8 cellular contexts compared by ENCODE assay signal in the genomic region with DNA sequence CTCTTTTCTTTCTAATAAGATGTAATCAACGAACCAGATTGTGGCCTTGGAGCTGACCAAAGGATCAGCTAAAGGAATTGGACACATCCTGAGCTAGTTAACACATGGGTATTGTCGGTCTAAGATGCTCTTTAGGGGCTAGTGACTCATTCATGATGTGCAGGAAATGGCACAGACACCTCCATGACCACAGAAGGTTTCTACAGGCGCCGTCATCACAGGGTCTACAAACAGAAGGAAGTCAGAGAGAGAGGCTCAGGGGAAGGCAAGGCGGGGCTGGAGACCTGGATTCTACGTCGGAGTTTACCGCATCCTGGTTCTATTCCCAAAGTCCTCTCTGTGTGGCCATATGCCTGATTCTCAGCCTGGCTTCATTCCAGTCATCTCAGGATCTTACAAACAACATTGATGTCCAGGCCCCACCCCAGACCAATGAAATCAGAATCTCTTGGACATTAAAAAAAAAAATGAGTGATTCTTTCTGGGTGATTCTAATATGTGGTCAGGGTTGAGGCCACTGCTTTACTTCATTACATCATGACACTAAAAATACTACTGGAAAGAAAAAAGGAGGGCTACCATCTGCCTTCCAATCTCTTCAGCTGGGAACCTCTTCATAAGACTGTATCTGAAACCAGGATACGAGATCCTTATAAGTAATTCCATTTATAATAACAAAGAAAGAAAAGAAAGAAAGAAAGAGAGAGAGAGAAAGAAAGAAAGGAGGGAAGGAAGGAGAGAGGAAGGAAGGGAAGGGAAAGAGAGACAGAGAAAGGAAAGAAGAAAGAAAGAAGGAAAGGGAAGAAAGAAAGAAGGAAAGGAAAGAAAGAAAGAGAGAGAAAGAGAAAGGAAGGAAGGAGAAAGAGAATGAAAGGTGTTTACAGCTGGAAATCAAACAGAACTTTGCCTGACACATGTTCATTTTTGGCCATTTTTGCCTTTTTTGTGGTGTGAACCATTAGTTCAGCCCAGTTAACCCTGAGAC. TPM values are rescaled to one million over a fixed set of nuclear protein-coding genes. Genes with fewer than 3 reads are reported as not detected.
DNase-seq lines count a peak whose midpoint lies in the region; ATAC-seq and TF ChIP-seq lines count a peak whose summit lies in the region.

No MANE protein-coding gene starts in this region.

- H3K9me3 ChIP-seq in left ventricle myocardium inferior (replicated peaks) = no peaks in the 10 kb centered on the region

- ATAC-seq in GM21515 (IDR thresholded peaks at IDR 0.05; ENCODE audit: unreplicated experiment) (peak; percentile 72), HG03469 (IDR thresholded peaks at IDR 0.05; ENCODE audit: unreplicated experiment) (no peak)

- intact Hi-C loops in left ventricle myocardium inferior (cut with micrococcal nuclease) = no loop called here

- DNase-seq in AG10803 (ENCODE audit: low read depth) = peak; percentile 99
- peak; percentile 89 for DNase-seq in Jurkat, Clone E6-1 (ENCODE audit: low read depth, low spot score)
- peak; percentile 43 for DNase-seq in activated T-cell treated with anti-CD3 and anti-CD28 coated beads for 4 hours
- DNase-seq in kidney glomerular epithelial cell (lab: John Stamatoyannopoulos, UW) = peak; percentile 69
- no peak for DNase-seq in left ventricle myocardium inferior
- DNase-seq in NCI-H774 (lab: John Stamatoyannopoulos, UW) = no peak

- H3K4me3 ChIP-seq in AG10803 (ENCODE audit: low read length) (no peak overlapping the region), left ventricle myocardium inferior (no peak overlapping the region)
- no peak overlapping the region; the same call in 1 of the 2 replicates for H3K4me3 ChIP-seq in Jurkat, Clone E6-1 (ENCODE audit: low read length)

- H3K36me3 ChIP-seq in left ventricle myocardium inferior = no peaks in the 10 kb centered on the region

- no peaks in the 10 kb centered on the region for H3K27me3 ChIP-seq in left ventricle myocardium inferior (ENCODE audit: low read depth)

- peaks cover 13% of the 10 kb centered on the region for H3K4me1 ChIP-seq in left ventricle myocardium inferior

- TF ChIP-seq CTCF in AG10803 (conservative IDR thresholded peaks at IDR 0.05; ENCODE audit: low read length) (no peak), left ventricle myocardium inferior (IDR thresholded peaks at IDR 0.05; ENCODE audit: borderline replicate concordance) (no peak)

- no peak overlapping the region for H3K27ac ChIP-seq in left ventricle myocardium inferior (replicated peaks)

RNA-seq across cellular contexts. Expression of a gene that starts 11.6 kb away (rescaled TPM):
- not detected for polyA plus RNA-seq in Jurkat, Clone E6-1 (2012; ENCODE audit: insufficient read depth, insufficient read length)
- total RNA-seq in left ventricle myocardium inferior = 0.30 TPM

Comparison
In these comparisons a context has a peak if more than half of its experiments do, and no peak if none do; other contexts are left out.
1. DNase-seq: peak in AG10803 (single experiment), Jurkat, Clone E6-1 (single experiment), activated T-cell treated with anti-CD3 and anti-CD28 coated beads for 4 hours (single experiment) and kidney glomerular epithelial cell (single experiment); none in left ventricle myocardium inferior (single experiment) and NCI-H774 (single experiment).